Comparison of ENCODE assay signal across 12 cellular contexts in genomic region chr13:42996584-42996983, GRCh38. TPM values are rescaled to one million over a fixed set of nuclear protein-coding genes. Genes with fewer than 3 reads are reported as not detected.
DNase-seq lines count a peak whose midpoint lies in the region; ATAC-seq and TF ChIP-seq lines count a peak whose summit lies in the region.
"Had no signal": no experiment of that assay in that cellular context is flagged by ENCODE, and none has a peak within 500 bp of the region (broad histone marks: within the 10 kb centered on the region; RNA-seq: fewer than 3 reads in every experiment).

No MANE protein-coding gene starts in this region.

- H3K4me3 ChIP-seq in Caco-2 (ENCODE audit: low read depth, low read length): no peak overlapping the region
- H3K4me3 ChIP-seq: lower lobe of right lung had no signal

- H3K4me1 ChIP-seq in Caco-2: peaks cover 55% of the 10 kb centered on the region
- H3K4me1 ChIP-seq: lower lobe of right lung had no signal

- DNase-seq in Caco-2 (no peak), HS-5 (ENCODE audit: low read depth) (peak; percentile 76), kidney tubule cell (ENCODE audit: low spot score) (peak; percentile 85), NCI-H2227 treated with DMSO at 0.1 percent for 48 hours (lab: John Stamatoyannopoulos, UW) (no peak)
- no peak for DNase-seq in activated naive CD8-positive, alpha-beta T cell treated with anti-CD3 and anti-CD28 coated beads, Interleukin-2, amount 10 ng/mL, durations not matched to agents 7 days and 5 days
- DNase-seq: effector CD4-positive, alpha-beta T cell; lower lobe of right lung; NK-92 treated with Interleukin-12 subunit alpha and Interleukin-12 subunit beta, amount 100 ng/mL, for 24 hours; stimulated activated CD4-positive, alpha-beta T cell treated with anti-CD3 and anti-CD28 coated beads, Interleukin-15, amount 100 ng/mL, for 24 hours had no signal

- H3K27ac Mint-ChIP-seq in Caco-2 (ENCODE audit: unreplicated experiment): peak overlapping the region; percentile 9
- H3K27ac Mint-ChIP-seq in activated naive CD8-positive, alpha-beta T cell treated with anti-CD3 and anti-CD28 coated beads, Interleukin-2, amount 10 ng/mL, durations not matched to agents 7 days and 5 days: peak overlapping the region; percentile 13

- POLR2A ChIA-PET in Caco-2 (lab: Charles Lee): interaction anchor here (1.5 to 2.4 kb wide), 2 partner anchors 27 to 58 kb away, joined by 8 to 15 read pairs; partner anchors contain the start of gene DNAJC15
- POLR2A ChIA-PET in activated naive CD8-positive, alpha-beta T cell treated with anti-CD3 and anti-CD28 coated beads, Interleukin-2, amount 10 ng/mL, durations not matched to agents 7 days and 5 days (lab: Charles Lee): interaction anchor here (1.3 kb wide), 1 partner anchor 27 kb away, joined by 4 read pairs; the partner anchor contains the start of gene DNAJC15

- CTCF ChIA-PET in Caco-2 (lab: Charles Lee): interaction anchor here (1.2 to 1.5 kb wide), 2 partner anchors 28 to 58 kb away, joined by 5 read pairs; no protein-coding TSS in a partner anchor

- H3K36me3 Mint-ChIP-seq in Caco-2 (ENCODE audit: insufficient read depth, unreplicated experiment): peaks cover 11% of the 10 kb centered on the region
- peaks cover 7% of the 10 kb centered on the region for H3K36me3 Mint-ChIP-seq in activated naive CD8-positive, alpha-beta T cell treated with anti-CD3 and anti-CD28 coated beads, Interleukin-2, amount 10 ng/mL, durations not matched to agents 7 days and 5 days

- intact Hi-C loops in Caco-2 (cut with micrococcal nuclease; ENCODE audit: unreplicated experiment): no loop called here

- H3K27me3 Mint-ChIP-seq in Caco-2 (ENCODE audit: insufficient read depth, unreplicated experiment): no peaks in the 10 kb centered on the region
- H3K27me3 Mint-ChIP-seq in activated naive CD8-positive, alpha-beta T cell treated with anti-CD3 and anti-CD28 coated beads, Interleukin-2, amount 10 ng/mL, durations not matched to agents 7 days and 5 days: no peaks in the 10 kb centered on the region

- H3K4me3 Mint-ChIP-seq in Caco-2 (ENCODE audit: unreplicated experiment): no peak overlapping the region
- no peak overlapping the region for H3K4me3 Mint-ChIP-seq in activated naive CD8-positive, alpha-beta T cell treated with anti-CD3 and anti-CD28 coated beads, Interleukin-2, amount 10 ng/mL, durations not matched to agents 7 days and 5 days

- peaks cover 37% of the 10 kb centered on the region for H3K4me1 Mint-ChIP-seq in Caco-2 (ENCODE audit: low read depth, unreplicated experiment)
- H3K4me1 Mint-ChIP-seq in activated naive CD8-positive, alpha-beta T cell treated with anti-CD3 and anti-CD28 coated beads, Interleukin-2, amount 10 ng/mL, durations not matched to agents 7 days and 5 days: peaks cover 27% of the 10 kb centered on the region

- H3K9me3 ChIP-seq in Caco-2: no peaks in the 10 kb centered on the region
- H3K9me3 ChIP-seq: lower lobe of right lung had no signal

- no peaks in the 10 kb centered on the region for H3K36me3 ChIP-seq in Caco-2 (ENCODE audit: control insufficient read depth, insufficient read depth, low read length)
- H3K36me3 ChIP-seq: lower lobe of right lung had no signal

- no peak for TF ChIP-seq CTCF in Caco-2 (IDR thresholded peaks at IDR 0.05; ENCODE audit: insufficient read depth in 1 of 2, low read depth in 1 of 2, low read length in 1 of 2, severe bottlenecking in 1 of 2, unreplicated experiment in 1 of 2)

- ATAC-seq in activated naive CD8-positive, alpha-beta T cell treated with anti-CD3 and anti-CD28 coated beads, Interleukin-2, amount 10 ng/mL, durations not matched to agents 7 days and 5 days (ENCODE audit: low read depth): no peak
- ATAC-seq in HG03439 (IDR thresholded peaks at IDR 0.05; ENCODE audit: unreplicated experiment) (no peak), GM19351 (IDR thresholded peaks at IDR 0.05; ENCODE audit: unreplicated experiment) (no peak), GM21619 (IDR thresholded peaks at IDR 0.05; ENCODE audit: unreplicated experiment) (no peak)
- ATAC-seq: lower lobe of right lung had no signal

- H3K27me3 ChIP-seq in Caco-2 (replicated peaks; ENCODE audit: control insufficient read depth, insufficient read depth, low read length): no peaks in the 10 kb centered on the region

- BruUV-seq in Caco-2 (replicated peaks; lab: Mats Ljungman, UMichigan): no TSS peak

- peaks cover 3% of the 10 kb centered on the region for H3K9me3 Mint-ChIP-seq in Caco-2 (ENCODE audit: unreplicated experiment)
- peaks cover 3% of the 10 kb centered on the region for H3K9me3 Mint-ChIP-seq in activated naive CD8-positive, alpha-beta T cell treated with anti-CD3 and anti-CD28 coated beads, Interleukin-2, amount 10 ng/mL, durations not matched to agents 7 days and 5 days

RNA-seq across cellular contexts. Expression of gene EPSTI1, which starts 4.5 kb away (rescaled TPM):
- 80.6 and 86.5 TPM in 2 replicates for total RNA-seq in Caco-2 (2022)
- total RNA-seq in activated naive CD8-positive, alpha-beta T cell treated with anti-CD3 and anti-CD28 coated beads, Interleukin-2, amount 10 ng/mL, durations not matched to agents 7 days and 5 days: 10 to 100 TPM; 84.9 to 95.5 TPM

RNA-seq across cellular contexts. Expression of gene DNAJC15, which starts 26.8 kb away (rescaled TPM):
- 71.0 and 72.2 TPM in 2 replicates for total RNA-seq in Caco-2 (2022)
- total RNA-seq in activated naive CD8-positive, alpha-beta T cell treated with anti-CD3 and anti-CD28 coated beads, Interleukin-2, amount 10 ng/mL, durations not matched to agents 7 days and 5 days: 10 to 100 TPM; 12.5 to 15.7 TPM

Comparison
In these comparisons a context has a peak if more than half of its experiments do, and no peak if none do; other contexts are left out.
1. DNase-seq: peak in HS-5 (single experiment) and kidney tubule cell (single experiment); none in Caco-2 (0 of 2), activated naive CD8-positive, alpha-beta T cell treated with anti-CD3 and anti-CD28 coated beads, Interleukin-2, amount 10 ng/mL, durations not matched to agents 7 days and 5 days (single experiment) and NCI-H2227 treated with DMSO at 0.1 percent for 48 hours (single experiment).